Comparison of ENCODE assay signal across 26 cellular contexts in the genomic region with DNA sequence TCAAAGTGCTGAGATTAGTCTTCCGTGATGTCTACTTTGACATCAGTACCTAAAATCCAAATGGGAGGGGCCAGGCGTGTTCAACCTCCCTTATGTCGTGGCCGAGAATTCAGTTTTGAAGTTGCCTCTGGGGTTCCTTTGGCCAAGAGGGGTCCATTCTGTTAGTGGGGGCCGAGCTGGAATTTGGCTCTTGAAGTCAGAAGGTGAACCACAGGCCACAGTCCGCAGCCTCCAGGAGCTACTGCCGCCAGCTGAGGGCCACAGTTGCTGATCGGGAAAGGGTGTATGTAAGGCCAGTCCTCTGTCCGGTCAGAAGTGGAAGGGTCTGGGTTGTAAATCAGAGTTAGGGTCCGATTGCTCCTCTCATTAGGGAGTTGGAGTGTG. TPM values are rescaled to one million over a fixed set of nuclear protein-coding genes. Genes with fewer than 3 reads are reported as not detected.
A peak's percentile ranks its signal among the peaks of the same experiment; 100 is the strongest.
DNase-seq lines count a peak whose midpoint lies in the region; ATAC-seq and TF ChIP-seq lines count a peak whose summit lies in the region.
"Had no signal": no experiment of that assay in that cellular context is flagged by ENCODE, and none has a peak within 500 bp of the region (broad histone marks: within the 10 kb centered on the region; RNA-seq: fewer than 3 reads in every experiment).

No MANE protein-coding gene starts in this region.

- peak overlapping the region; percentile 88 for H3K27ac Mint-ChIP-seq in endothelial cell (ENCODE audit: unreplicated experiment)
- peak overlapping the region; percentile 92 for H3K27ac Mint-ChIP-seq in nephron progenitor cell
- H3K27ac Mint-ChIP-seq: B cell, T-helper 17 cell had no signal

- no peaks in the 10 kb centered on the region for H3K9me3 ChIP-seq in cardiac muscle cell (ENCODE audit: low read depth)
- H3K9me3 ChIP-seq: ovary, SJCRH30, tibial nerve had no signal

- H3K4me1 ChIP-seq in cardiac muscle cell (ENCODE audit: low read depth): peaks cover 44% of the 10 kb centered on the region

- peaks cover 4% of the 10 kb centered on the region for H3K27me3 Mint-ChIP-seq in endothelial cell (ENCODE audit: unreplicated experiment)
- H3K27me3 Mint-ChIP-seq in nephron progenitor cell (ENCODE audit: low read depth, poor library complexity): no peaks in the 10 kb centered on the region
- H3K27me3 Mint-ChIP-seq: B cell; naive thymus-derived CD4-positive, alpha-beta T cell; T-helper 17 cell had no signal

- H3K4me1 Mint-ChIP-seq in endothelial cell (ENCODE audit: unreplicated experiment) (peaks cover 52% of the 10 kb centered on the region), nephron progenitor cell (peaks cover 90% of the 10 kb centered on the region)

- H3K27me3 ChIP-seq in cardiac muscle cell: no peaks in the 10 kb centered on the region
- H3K27me3 ChIP-seq: foreskin keratinocyte, ovary, SJCRH30, tibial nerve had no signal

- H3K36me3 Mint-ChIP-seq in endothelial cell (ENCODE audit: low read depth, unreplicated experiment): peaks cover 20% of the 10 kb centered on the region
- H3K36me3 Mint-ChIP-seq in nephron progenitor cell (ENCODE audit: low read depth): peaks cover 40% of the 10 kb centered on the region
- H3K36me3 Mint-ChIP-seq: activated naive CD4-positive, alpha-beta T cell treated with anti-CD3 and anti-CD28 coated beads, Interleukin-2, amount 50 U/mL, for 72 hours had no signal

- H3K36me3 ChIP-seq in cardiac muscle cell: no peaks in the 10 kb centered on the region
- H3K36me3 ChIP-seq: ovary, SJCRH30 had no signal

- no peak for TF ChIP-seq CTCF in cardiac muscle cell (IDR thresholded peaks at IDR 0.05; ENCODE audit: low read depth, low read length)
- TF ChIP-seq CTCF in endothelial cell (IDR thresholded peaks at IDR 0.05; ENCODE audit: unreplicated experiment): no peak
- no peak for TF ChIP-seq CTCF in nephron progenitor cell (IDR thresholded peaks at IDR 0.05)
- TF ChIP-seq CTCF in GM13977 (IDR thresholded peaks at IDR 0.05; ENCODE audit: extremely low read depth, insufficient read depth, missing control alignments): no peak

- H3K27ac ChIP-seq in cardiac muscle cell (peak overlapping the region; percentile 99), temporal lobe (ENCODE audit: low read depth, low read length) (peak overlapping the region; percentile 2)
- H3K27ac ChIP-seq: foreskin keratinocyte, SJCRH30 had no signal

- intact Hi-C loops in Right ventricle myocardium inferior (cut with DNase I): no loop called here

- DNase-seq in cardiac muscle cell (ENCODE audit: low read depth in 1 of 2, low spot score in 1 of 2) (no peak), Right ventricle myocardium inferior (ENCODE audit: missing footprints) (no peak), endothelial cell (ENCODE audit: low spot score) (no peak), nephron progenitor cell (no peak), GM19238 (ENCODE audit: insufficient read length, low spot score) (no peak), GM13977 (ENCODE audit: low spot score) (no peak)
- DNase-seq: activated CD4-positive, alpha-beta T cell treated with anti-CD3 and anti-CD28 coated beads for 48 hours; aorta; COR-L47; DND-41; foreskin keratinocyte; hypothalamus; naive thymus-derived CD4-positive, alpha-beta T cell; NCI-H1092 treated with DMSO at 0.1 percent for 48 hours; NCI-H2029 treated with DMSO at 0.1 percent for 48 hours; NCI-H345; NCI-H82; SJCRH30; stimulated activated naive CD4-positive, alpha-beta T cell; T-helper 17 cell had no signal

- ATAC-seq in Right ventricle myocardium inferior (no peak), HG03039 (IDR thresholded peaks at IDR 0.05; ENCODE audit: unreplicated experiment) (no peak)
- ATAC-seq: activated naive CD4-positive, alpha-beta T cell treated with anti-CD3 and anti-CD28 coated beads, Interleukin-2, amount 50 U/mL, for 72 hours; foreskin keratinocyte; naive thymus-derived CD4-positive, alpha-beta T cell; T-helper 17 cell had no signal

- peak overlapping the region; percentile 66 for H3K4me3 Mint-ChIP-seq in endothelial cell (ENCODE audit: unreplicated experiment)
- H3K4me3 Mint-ChIP-seq in nephron progenitor cell: peak overlapping the region; percentile 47
- H3K4me3 Mint-ChIP-seq: B cell; naive thymus-derived CD4-positive, alpha-beta T cell; T-helper 17 cell had no signal

- H3K4me3 ChIP-seq in cardiac muscle cell: no peak overlapping the region
- H3K4me3 ChIP-seq: ovary, SJCRH30, tibial nerve had no signal

- no peaks in the 10 kb centered on the region for H3K9me3 Mint-ChIP-seq in endothelial cell (ENCODE audit: unreplicated experiment)
- peaks cover 1% of the 10 kb centered on the region for H3K9me3 Mint-ChIP-seq in nephron progenitor cell
- H3K9me3 Mint-ChIP-seq: activated naive CD4-positive, alpha-beta T cell treated with anti-CD3 and anti-CD28 coated beads, Interleukin-2, amount 50 U/mL, for 72 hours had no signal

- in situ Hi-C loops in GM13977 (cut with MboI; ENCODE audit: low pct_unique_long_range_greater_than_20kb, low sequenced_read_pairs, unreplicated experiment): no loop called here

RNA-seq across cellular contexts. Expression of a gene that starts 31.0 kb away (rescaled TPM):
- total RNA-seq in cardiac muscle cell: 25.2 and 42.9 TPM in 2 replicates
- polyA plus RNA-seq in cardiac muscle cell: 38.0 and 55.7 TPM in 2 replicates
- total RNA-seq in Right ventricle myocardium inferior: 89.9 TPM
- 211 TPM for total RNA-seq in endothelial cell (ENCODE audit: unreplicated experiment)
- total RNA-seq in temporal lobe: 6.6 TPM
